15 cellular contexts compared by ENCODE assay signal in the genomic region with DNA sequence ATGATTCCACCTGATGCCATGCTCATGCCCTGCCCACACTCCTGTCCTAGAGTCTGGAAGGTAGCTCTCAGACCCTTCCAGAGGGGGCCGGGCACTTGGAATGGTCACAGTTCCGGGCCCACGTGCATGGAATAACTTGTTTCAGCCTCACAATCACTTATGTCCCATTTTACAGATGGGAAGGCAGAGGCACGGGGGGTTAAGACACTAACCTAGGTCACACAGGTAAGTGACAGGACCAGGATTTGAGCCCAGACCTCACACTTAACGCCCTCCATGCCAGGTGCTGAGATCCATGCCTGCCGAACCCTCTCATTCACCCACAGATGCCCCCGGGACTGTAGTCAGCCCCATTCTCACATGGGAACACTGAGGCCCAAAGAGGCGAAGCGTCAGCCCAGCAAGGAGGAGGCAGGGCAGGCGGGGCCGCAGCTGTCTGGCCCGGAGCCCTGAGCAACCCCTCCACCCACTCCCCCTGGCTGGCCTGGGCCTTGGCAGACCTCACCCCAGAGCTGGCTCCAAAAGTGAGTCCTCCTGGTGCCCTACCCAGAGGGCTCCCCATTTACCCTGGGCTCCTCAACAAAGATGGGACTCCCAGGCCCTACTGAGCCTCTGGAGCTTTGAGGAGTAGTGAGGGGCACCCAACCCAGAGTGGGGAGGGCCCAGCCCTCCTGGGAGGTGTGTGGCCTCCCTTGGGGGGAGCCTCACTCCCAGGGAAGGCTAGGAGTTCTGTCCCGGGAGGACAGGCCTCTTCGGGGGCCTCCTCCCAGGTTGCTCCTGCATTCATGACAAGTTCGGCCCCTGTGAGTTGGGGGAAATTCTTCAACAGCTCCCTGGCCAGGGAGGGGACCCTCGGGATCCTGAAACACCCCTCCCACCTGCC. TPM values are rescaled to one million over a fixed set of nuclear protein-coding genes. Genes with fewer than 3 reads are reported as not detected.
A peak's percentile ranks its signal among the peaks of the same experiment; 100 is the strongest.
DNase-seq lines count a peak whose midpoint lies in the region; ATAC-seq and TF ChIP-seq lines count a peak whose summit lies in the region.
"Had no signal": no experiment of that assay in that cellular context is flagged by ENCODE, and none has a peak within 500 bp of the region (broad histone marks: within the 10 kb centered on the region; RNA-seq: fewer than 3 reads in every experiment).

No MANE protein-coding gene starts in this region.

- CTCF ChIA-PET in HCT116 (lab: Charles Lee): no interaction called here

- intact Hi-C loops in HCT116 (cut with micrococcal nuclease): no loop called here
- intact Hi-C loops in dendritic cell treated with granulocyte-macrophage colony-stimulating factor and Interleukin-4, amounts not matched to agents 40 ng/mL and 50 ng/mL, for 4 days (cut with micrococcal nuclease): no loop called here
- intact Hi-C loops in sigmoid colon (cut with DNase I): loop anchor here (10.0 kb wide), 1 partner anchor 197 kb away; no protein-coding TSS in a partner anchor

- H3K27me3 Mint-ChIP-seq in dendritic cell treated with granulocyte-macrophage colony-stimulating factor and Interleukin-4, amounts not matched to agents 40 ng/mL and 50 ng/mL, for 4 days: no peaks in the 10 kb centered on the region
- H3K27me3 Mint-ChIP-seq: activated naive CD4-positive, alpha-beta T cell treated with anti-CD3 and anti-CD28 coated beads, Interleukin-2, amount 50 U/mL, for 24 hours had no signal

- no peak for TF ChIP-seq CTCF in HCT116 (IDR thresholded peaks at IDR 0.05 in 2 of 3, conservative IDR thresholded peaks at IDR 0.05 in 1 of 3; ENCODE audit: borderline replicate concordance in 1 of 3, insufficient read depth in 1 of 3, low read depth in 2 of 3, low read length in 2 of 3)
- no peak for TF ChIP-seq CTCF in sigmoid colon (IDR thresholded peaks at IDR 0.05)

- H3K4me1 Mint-ChIP-seq in dendritic cell treated with granulocyte-macrophage colony-stimulating factor and Interleukin-4, amounts not matched to agents 40 ng/mL and 50 ng/mL, for 4 days (ENCODE audit: low read depth): peaks cover 83% of the 10 kb centered on the region

- peak overlapping the region; percentile 99 for H3K27ac Mint-ChIP-seq in dendritic cell treated with granulocyte-macrophage colony-stimulating factor and Interleukin-4, amounts not matched to agents 40 ng/mL and 50 ng/mL, for 4 days
- H3K27ac Mint-ChIP-seq: activated naive CD4-positive, alpha-beta T cell treated with anti-CD3 and anti-CD28 coated beads, Interleukin-2, amount 50 U/mL, for 24 hours; HFFc6 had no signal

- no peak for TF ChIP-seq RAD21 in HCT116 (IDR thresholded peaks at IDR 0.05; ENCODE audit: low read depth)

- POLR2A ChIA-PET in HCT116 (lab: Charles Lee): no interaction called here

- H3K36me3 Mint-ChIP-seq in dendritic cell treated with granulocyte-macrophage colony-stimulating factor and Interleukin-4, amounts not matched to agents 40 ng/mL and 50 ng/mL, for 4 days (ENCODE audit: low read depth): peaks cover 16% of the 10 kb centered on the region
- H3K36me3 Mint-ChIP-seq: activated naive CD4-positive, alpha-beta T cell treated with anti-CD3 and anti-CD28 coated beads, Interleukin-2, amount 50 U/mL, for 24 hours; brain had no signal

- H3K9ac ChIP-seq in HCT116 (ENCODE audit: low read length): peak overlapping the region; percentile 23

- DNase-seq in HCT116 (ENCODE audit: low read depth, low spot score) (no peak), sigmoid colon (peak; percentile 64), NCI-H345 treated with DMSO at 0.1 percent for 48 hours (lab: John Stamatoyannopoulos, UW; ENCODE audit: unreplicated experiment) (no peak)
- DNase-seq: activated CD4-positive, alpha-beta T cell treated with anti-CD3 and anti-CD28 coated beads, Interleukin-2, amount 50 U/mL, for 48 hours; EL; foreskin keratinocyte; HFFc6; NCI-H1417 treated with DMSO at 0.1 percent for 48 hours; NCI-H748 treated with DMSO at 0.1 percent for 48 hours had no signal

- no peak overlapping the region for H2AFZ ChIP-seq in HCT116 (ENCODE audit: low read depth, low read length, poor library complexity, severe bottlenecking)

- H3K27me3 ChIP-seq in HCT116 (ENCODE audit: insufficient read depth, low read length): no peaks in the 10 kb centered on the region
- no peaks in the 10 kb centered on the region for H3K27me3 ChIP-seq in sigmoid colon
- H3K27me3 ChIP-seq: foreskin keratinocyte had no signal

- no peaks in the 10 kb centered on the region for H3K9me3 Mint-ChIP-seq in dendritic cell treated with granulocyte-macrophage colony-stimulating factor and Interleukin-4, amounts not matched to agents 40 ng/mL and 50 ng/mL, for 4 days
- H3K9me3 Mint-ChIP-seq: activated naive CD4-positive, alpha-beta T cell treated with anti-CD3 and anti-CD28 coated beads, Interleukin-2, amount 50 U/mL, for 24 hours; brain; HFFc6 had no signal

- 0 out of 2 replicates have a peak, but pooled peaks cover 16% of the 10 kb centered on the region for H3K79me2 ChIP-seq in HCT116 (ENCODE audit: insufficient read depth, low read length)

- RAD21 ChIA-PET in HCT116 (lab: Charles Lee; ENCODE audit: low non-redundant PET in 1 of 2, low total read pairs in 2 of 2, uncharacterized antibody in 2 of 2, unreplicated experiment in 2 of 2): no interaction called here

- H3K4me3 ChIP-seq in HCT116 (replicated peaks in 1 of 2; ENCODE audit: low read depth in 1 of 2, low read length in 2 of 2): no peak overlapping the region
- no peak overlapping the region for H3K4me3 ChIP-seq in sigmoid colon
- H3K4me3 ChIP-seq: coronary artery had no signal

- peak overlapping the region; percentile 97; the same call in 1 of the 2 replicates for H3K4me2 ChIP-seq in HCT116 (ENCODE audit: low read length)

- no TSS peak for BruUV-seq in HCT116 (replicated peaks; lab: Mats Ljungman, UMichigan)

- no peak for TF ChIP-seq POLR2A in HCT116 (IDR thresholded peaks at IDR 0.05; ENCODE audit: borderline replicate concordance, extremely low read depth, insufficient read depth, insufficient read length)
- TF ChIP-seq POLR2A in sigmoid colon (IDR thresholded peaks at IDR 0.05): no peak

- H3K4me3 Mint-ChIP-seq in dendritic cell treated with granulocyte-macrophage colony-stimulating factor and Interleukin-4, amounts not matched to agents 40 ng/mL and 50 ng/mL, for 4 days: no peak overlapping the region
- H3K4me3 Mint-ChIP-seq: activated naive CD4-positive, alpha-beta T cell treated with anti-CD3 and anti-CD28 coated beads, Interleukin-2, amount 50 U/mL, for 24 hours; HFFc6 had no signal

- no peaks in the 10 kb centered on the region for H4K20me1 ChIP-seq in HCT116 (ENCODE audit: insufficient read depth)

- ATAC-seq in HCT116: no peak
- no peak for ATAC-seq in GM21381 (IDR thresholded peaks at IDR 0.05; ENCODE audit: unreplicated experiment)
- no peak for ATAC-seq in GM18520 (IDR thresholded peaks at IDR 0.05; ENCODE audit: unreplicated experiment)

- H3K9me3 ChIP-seq in HCT116 (ENCODE audit: control insufficient read depth in 1 of 2, insufficient read depth in 1 of 2, low read depth in 1 of 2, low read length in 2 of 2) (no peaks in the 10 kb centered on the region), sigmoid colon (no peaks in the 10 kb centered on the region)

- 68 to 86% methylated on average over 16 of the region's 16 CpGs for WGBS in sigmoid colon, 2 donors

- H3K36me3 ChIP-seq in HCT116 (ENCODE audit: control insufficient read depth in 1 of 2, insufficient read depth in 2 of 2, low read length in 2 of 2): no peaks in the 10 kb centered on the region
- no peaks in the 10 kb centered on the region for H3K36me3 ChIP-seq in sigmoid colon

- no peak for TF ChIP-seq EP300 in sigmoid colon (IDR thresholded peaks at IDR 0.05)

- H3K27ac ChIP-seq in HCT116 (ENCODE audit: low read depth, low read length): peak overlapping the region; percentile 96
- H3K27ac ChIP-seq in sigmoid colon: peak overlapping the region in 1 of 4 donors; percentile 93
- H3K27ac ChIP-seq: foreskin keratinocyte had no signal

- H3K4me1 ChIP-seq in HCT116 (ENCODE audit: control insufficient read depth in 1 of 2, insufficient read depth in 2 of 2, low read length in 2 of 2) (peaks cover 51 to 71% of the 10 kb centered on the region in 2 experiments), sigmoid colon (peaks cover 0 to 56% (median 45%) of the 10 kb centered on the region in 4 donors)
- H3K4me1 ChIP-seq: foreskin keratinocyte had no signal

- no peaks in the 10 kb centered on the region for H3K9me2 ChIP-seq in HCT116 (ENCODE audit: insufficient read depth)

TF ChIP-seq in HCT116, 20 proteins besides CTCF, POLR2A, EP300 and RAD21 (continues in another document):
- no peak for TF ChIP-seq EGR1 (IDR thresholded peaks at IDR 0.05; ENCODE audit: low read depth)
- TF ChIP-seq, protein P1, sequence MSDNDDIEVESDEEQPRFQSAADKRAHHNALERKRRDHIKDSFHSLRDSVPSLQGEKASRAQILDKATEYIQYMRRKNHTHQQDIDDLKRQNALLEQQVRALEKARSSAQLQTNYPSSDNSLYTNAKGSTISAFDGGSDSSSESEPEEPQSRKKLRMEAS (IDR thresholded peaks at IDR 0.05): no peak
- TF ChIP-seq YY1 (IDR thresholded peaks at IDR 0.05; ENCODE audit: extremely low read depth, insufficient replicate concordance, low read depth, low read length): no peak

RNA-seq across cellular contexts. Expression of gene ALDH3B1, which starts 2.4 kb away (rescaled TPM):
- 25.5 TPM for total RNA-seq in HCT116 (2021; ENCODE audit: unreplicated experiment)
- polyA plus RNA-seq in HCT116 (2012): 28.9 and 39.8 TPM in 2 replicates
- total RNA-seq in sigmoid colon: 10 to 100 TPM in 3 of 4 donors, 1 to 10 TPM in 1; 9.4 to 14.7 (median 11.7) TPM
- polyA plus RNA-seq in sigmoid colon: 10 to 100 TPM in 1 of 3 donors, 1 to 10 TPM in 2; 6.2 to 11.0 (median 7.8) TPM
- total RNA-seq: foreskin keratinocyte had no signal

RNA-seq across cellular contexts. Expression of gene UNC93B1, which starts 3.8 kb away (rescaled TPM):
- 72.9 TPM for total RNA-seq in HCT116 (2021; ENCODE audit: unreplicated experiment)
- 55.1 and 67.6 TPM in 2 replicates for polyA plus RNA-seq in HCT116 (2012)
- total RNA-seq in sigmoid colon: 10 to 100 TPM; 24.7 to 27.6 (median 25.6) TPM
- 10 to 100 TPM; 11.4 to 52.7 (median 11.6) TPM for polyA plus RNA-seq in sigmoid colon

RNA-seq across cellular contexts. Expression of gene NDUFS8, which starts 22.7 kb away (rescaled TPM):
- total RNA-seq in HCT116 (2021; ENCODE audit: unreplicated experiment) (189 TPM), sigmoid colon (100 to 1,000 TPM; 174 to 255 (median 212) TPM)
- 245 and 268 TPM in 2 replicates for polyA plus RNA-seq in HCT116 (2012)
- 100 to 1,000 TPM; 149 to 168 (median 164) TPM for polyA plus RNA-seq in sigmoid colon

RNA-seq across cellular contexts. Expression of gene TCIRG1, which starts 31.1 kb away (rescaled TPM):
- total RNA-seq in HCT116 (2021; ENCODE audit: unreplicated experiment) (101 TPM), sigmoid colon (100 to 1,000 TPM in 1 of 4 donors, 10 to 100 TPM in 3; 69.9 to 147 (median 81.9) TPM)
- 88.7 and 97.2 TPM in 2 replicates for polyA plus RNA-seq in HCT116 (2012)
- polyA plus RNA-seq in sigmoid colon: 100 to 1,000 TPM in 1 of 3 donors, 10 to 100 TPM in 2; 15.0 to 276 (median 23.6) TPM
